22 cellular contexts compared by ENCODE assay signal in the genomic region with DNA sequence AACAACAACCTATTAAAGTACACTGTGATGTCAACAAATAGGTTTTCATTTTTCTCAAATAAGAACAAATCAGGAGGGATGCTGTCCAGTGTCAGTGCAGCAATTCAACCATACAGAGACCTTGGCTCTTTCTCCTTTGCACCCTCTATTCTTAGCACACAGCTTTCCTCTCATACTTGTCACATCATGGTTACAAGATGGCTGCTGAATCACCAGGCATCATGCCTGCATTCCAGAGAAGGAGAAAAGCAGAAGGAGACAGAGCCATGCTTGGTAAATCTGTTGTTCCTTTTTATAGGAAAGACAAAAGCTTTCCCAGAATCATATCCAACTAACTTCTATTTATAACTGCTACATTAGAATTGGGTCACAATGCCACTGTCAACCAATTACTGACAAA.
"Had no signal": no experiment of that assay in that cellular context is flagged by ENCODE, and none has a peak within 500 bp of the region (broad histone marks: within the 10 kb centered on the region; RNA-seq: fewer than 3 reads in every experiment).

No MANE protein-coding gene starts in this region.

- H3K27ac Mint-ChIP-seq: activated naive CD4-positive, alpha-beta T cell treated with anti-CD3 and anti-CD28 coated beads, Interleukin-2, amount 50 U/mL, for 72 hours; activated T-cell treated with anti-CD3 and anti-CD28 coated beads, Interleukin-2, amount 50 U/mL, for 24 hours; activated T-helper 17 cell treated with anti-CD3 and anti-CD28 coated beads, Interleukin-2, amount 50 U/mL, for 72 hours; effector memory CD8-positive, alpha-beta T cell; T-cell had no signal

- H3K27me3 ChIP-seq: adrenal gland, sigmoid colon, spleen, upper lobe of right lung had no signal

- H3K9me3 ChIP-seq: adrenal gland, sigmoid colon, spleen, thoracic aorta, upper lobe of right lung had no signal

- H3K36me3 Mint-ChIP-seq: activated naive CD4-positive, alpha-beta T cell treated with anti-CD3 and anti-CD28 coated beads, Interleukin-2, amount 50 U/mL, for 72 hours; T-cell had no signal

- H3K36me3 ChIP-seq: adrenal gland, sigmoid colon, spleen, thoracic aorta, upper lobe of right lung had no signal

- H3K27ac ChIP-seq: adrenal gland, parathyroid adenoma, spleen, thoracic aorta, upper lobe of right lung had no signal

- H3K9me3 Mint-ChIP-seq: activated naive CD4-positive, alpha-beta T cell treated with anti-CD3 and anti-CD28 coated beads, Interleukin-2, amount 50 U/mL, for 72 hours; activated T-cell treated with anti-CD3 and anti-CD28 coated beads, Interleukin-2, amount 50 U/mL, for 24 hours; activated T-helper 17 cell treated with anti-CD3 and anti-CD28 coated beads, Interleukin-2, amount 50 U/mL, for 72 hours; central memory CD8-positive, alpha-beta T cell; effector memory CD8-positive, alpha-beta T cell; T-cell had no signal

- ATAC-seq: activated naive CD4-positive, alpha-beta T cell treated with anti-CD3 and anti-CD28 coated beads, Interleukin-2, amount 50 U/mL, for 72 hours; activated T-helper 17 cell treated with anti-CD3 and anti-CD28 coated beads, Interleukin-2, amount 50 U/mL, for 72 hours; effector memory CD8-positive, alpha-beta T cell; esophagus mucosa; SK-N-SH treated with all-trans-retinoic acid at 6 μM for 48 hours; T-cell had no signal

- H3K4me3 ChIP-seq: adrenal gland, sigmoid colon, spleen, thoracic aorta, upper lobe of right lung had no signal

- H3K4me1 Mint-ChIP-seq: activated T-helper 17 cell treated with anti-CD3 and anti-CD28 coated beads, Interleukin-2, amount 50 U/mL, for 72 hours; central memory CD8-positive, alpha-beta T cell; T-cell had no signal

- H3K4me1 ChIP-seq: parathyroid adenoma, spleen had no signal

- H3K9ac ChIP-seq: parathyroid adenoma had no signal

- DNase-seq: activated CD4-positive, alpha-beta T cell treated with anti-CD3 and anti-CD28 coated beads, Interleukin-2, amount 50 U/mL, for 4 hours; activated CD8-positive, alpha-beta memory T cell treated with anti-CD3 and anti-CD28 coated beads for 24 hours; activated CD8-positive, alpha-beta memory T cell treated with anti-CD3 and anti-CD28 coated beads, Interleukin-2, amount 50 U/mL, for 4 hours; activated T-cell treated with anti-CD3 and anti-CD28 coated beads, Interleukin-2, amount 50 U/mL, for 24 hours; adrenal gland; effector memory CD8-positive, alpha-beta T cell; hippocampal formation; kidney glomerular epithelial cell; nucleus accumbens; sigmoid colon; spleen; stimulated activated CD4-positive, alpha-beta T cell treated with anti-CD3 and anti-CD28 coated beads, Interleukin-4, amount 100 ng/mL, for 24 hours; stimulated activated naive CD4-positive, alpha-beta T cell treated with Interleukin-2 at 50 U/mL for 16 hours; T-cell; upper lobe of right lung had no signal

- H3K4me3 Mint-ChIP-seq: activated T-cell treated with anti-CD3 and anti-CD28 coated beads, Interleukin-2, amount 50 U/mL, for 24 hours; activated T-helper 17 cell treated with anti-CD3 and anti-CD28 coated beads, Interleukin-2, amount 50 U/mL, for 72 hours; central memory CD8-positive, alpha-beta T cell; effector memory CD8-positive, alpha-beta T cell; T-cell had no signal

- H3K79me2 ChIP-seq: parathyroid adenoma had no signal

- H3K27me3 Mint-ChIP-seq: activated T-cell treated with anti-CD3 and anti-CD28 coated beads, Interleukin-2, amount 50 U/mL, for 24 hours; activated T-helper 17 cell treated with anti-CD3 and anti-CD28 coated beads, Interleukin-2, amount 50 U/mL, for 72 hours; central memory CD8-positive, alpha-beta T cell; T-cell had no signal
